In the genomic region with DNA sequence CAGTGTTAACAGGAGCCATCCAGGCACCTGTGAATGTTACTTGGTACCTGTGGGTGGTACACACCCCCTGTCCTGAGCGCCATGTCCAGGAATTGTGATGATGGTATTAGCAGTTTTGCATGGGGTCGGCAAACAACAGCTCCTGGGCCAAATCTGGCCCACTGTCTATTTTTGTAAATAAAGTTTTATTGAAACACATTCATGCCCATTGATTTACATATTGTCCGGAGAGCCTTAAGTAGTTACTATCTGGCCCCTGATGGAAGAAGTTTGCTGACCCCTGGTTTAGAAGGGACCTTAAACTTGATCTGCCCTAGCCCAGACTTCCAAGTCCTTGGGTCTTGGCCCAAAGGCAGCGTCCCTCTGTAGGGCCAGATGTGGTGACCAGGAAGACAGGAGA, we compare ENCODE assay signal across 23 cellular contexts. TPM values are rescaled to one million over a fixed set of nuclear protein-coding genes. Genes with fewer than 3 reads are reported as not detected.
DNase-seq lines count a peak whose midpoint lies in the region; ATAC-seq, FAIRE-seq and TF ChIP-seq lines count a peak whose summit lies in the region.
"Had no signal": no experiment of that assay in that cellular context is flagged by ENCODE, and none has a peak within 500 bp of the region (broad histone marks: within the 10 kb centered on the region; RNA-seq: fewer than 3 reads in every experiment).

No MANE protein-coding gene starts in this region.

- H3K4me1 ChIP-seq in H1 (replicated peaks in 1 of 4; ENCODE audit: control insufficient read depth in 3 of 4, insufficient read depth in 4 of 4, low read length in 3 of 4) (peaks cover 3 to 18% (median 8%) of the 10 kb centered on the region in 4 experiments), suprapubic skin (peaks cover 49% of the 10 kb centered on the region)
- H3K4me1 ChIP-seq: left lung, parathyroid adenoma had no signal

- no peak overlapping the region for H2BK12ac ChIP-seq in H1 (ENCODE audit: low read depth, low read length)

- H2BK15ac ChIP-seq in H1 (ENCODE audit: low read length): no peak overlapping the region

- TF ChIP-seq EP300 in H1 (IDR thresholded peaks at IDR 0.05; ENCODE audit: borderline replicate concordance in 1 of 2, low read depth in 2 of 2, low read length in 2 of 2) (no peak), suprapubic skin (IDR thresholded peaks at IDR 0.05) (no peak)

- no peak overlapping the region for H3K4ac ChIP-seq in H1 (replicated peaks; ENCODE audit: insufficient read length, low read depth, low read length)

- H3K4me2 ChIP-seq in H1 (ENCODE audit: insufficient read depth in 1 of 2, low read depth in 2 of 2, low read length in 2 of 2): no peak overlapping the region

- TF ChIP-seq RAD21 in H1 (IDR thresholded peaks at IDR 0.05 in 1 of 2, conservative IDR thresholded peaks at IDR 0.05 in 1 of 2; ENCODE audit: low read depth in 2 of 2, low read length in 2 of 2): no peak

- peaks cover 3% of the 10 kb centered on the region for H3K27me3 Mint-ChIP-seq in nephron progenitor cell (ENCODE audit: low read depth, poor library complexity)
- H3K27me3 Mint-ChIP-seq: activated CD8-positive, alpha-beta T cell treated with anti-CD3 and anti-CD28 coated beads for 36 hours had no signal

- no peak overlapping the region for H2BK5ac ChIP-seq in H1 (ENCODE audit: low read depth, low read length)

- no peak overlapping the region for H2AFZ ChIP-seq in H1 (ENCODE audit: low read length)
- H2AFZ ChIP-seq: parathyroid adenoma had no signal

- H4K8ac ChIP-seq in H1 (ENCODE audit: extremely low read depth, insufficient read depth, low read length): no peak overlapping the region

- H3K4me3 Mint-ChIP-seq in nephron progenitor cell: peak overlapping the region; percentile 12
- H3K4me3 Mint-ChIP-seq: activated CD8-positive, alpha-beta T cell treated with anti-CD3 and anti-CD28 coated beads for 36 hours; endodermal cell; natural killer cell had no signal

- DNase-seq in RWPE1 (ENCODE audit: low spot score): no peak
- DNase-seq in H1 (ENCODE audit: low read depth in 1 of 2, low spot score in 2 of 2): no peak
- DNase-seq in nephron progenitor cell: no peak
- DNase-seq in suprapubic skin (ENCODE audit: low spot score in 2 of 2): no peak
- no peak for DNase-seq in AG08395 (ENCODE audit: low spot score)
- DNase-seq in activated CD4-positive, alpha-beta T cell treated with anti-CD3 and anti-CD28 coated beads, Interleukin-2, amount 50 U/mL, for 1 hour: no peak
- DNase-seq: activated CD4-positive, CD25-positive, alpha-beta regulatory T cell treated with anti-CD3 and anti-CD28 coated beads, Interleukin-2, amount 50 U/mL, for 72 hours; activated CD8-positive, alpha-beta T cell treated with anti-CD3 and anti-CD28 coated beads for 36 hours; anterior cingulate cortex; DMS53; endodermal cell; natural killer cell; NCI-H1417 treated with DMSO at 0.1 percent for 48 hours; stimulated activated CD4-positive, alpha-beta T cell treated with anti-CD3 and anti-CD28 coated beads, Interleukin-15, amount 100 ng/mL, for 24 hours; stimulated activated naive CD8-positive, alpha-beta T cell treated with anti-CD3 and anti-CD28 coated beads, Interleukin-15, Interleukin-2, amounts not matched to agents 100 U/mL and 50 U/mL, for 24 hours; thyroid gland had no signal

- H3K79me1 ChIP-seq in H1 (ENCODE audit: low read depth, low read length): no peaks in the 10 kb centered on the region

- H3K56ac ChIP-seq in H1 (replicated peaks; ENCODE audit: insufficient read length, low read depth, low read length): no peak overlapping the region

- peak overlapping the region; percentile 61 for H3K27ac Mint-ChIP-seq in nephron progenitor cell
- H3K27ac Mint-ChIP-seq: activated CD8-positive, alpha-beta T cell treated with anti-CD3 and anti-CD28 coated beads for 36 hours; natural killer cell had no signal

- POLR2A ChIA-PET in RWPE1 (lab: Yijun Ruan, JAX; ENCODE audit: low non-redundant PET) (no interaction called here), H1 (lab: Charles Lee; ENCODE audit: partially characterized antibody) (interaction anchor here (1.0 to 1.2 kb wide), 2 partner anchors 12 to 16 kb away, joined by 3 read pairs; no protein-coding TSS in a partner anchor)

- peaks cover 78% of the 10 kb centered on the region for H3K4me1 Mint-ChIP-seq in nephron progenitor cell
- H3K4me1 Mint-ChIP-seq: natural killer cell had no signal

- no peaks in the 10 kb centered on the region for H3K79me2 ChIP-seq in H1 (ENCODE audit: control insufficient read depth in 1 of 2, insufficient read depth in 2 of 2, low read length in 2 of 2)

- H3K27ac ChIP-seq in RWPE1 (peak overlapping the region; percentile 77), H1 (ENCODE audit: low read depth, low read length) (no peak overlapping the region), suprapubic skin (peak overlapping the region; percentile 48)
- H3K27ac ChIP-seq: BLaER1, left lung, parathyroid adenoma, SK-N-MC, thyroid gland had no signal

- no peaks in the 10 kb centered on the region for H3K36me3 ChIP-seq in H1 (ENCODE audit: control insufficient read depth in 2 of 4, insufficient read depth in 4 of 4, low read length in 3 of 4)
- peaks cover 9% of the 10 kb centered on the region for H3K36me3 ChIP-seq in suprapubic skin

- no peak overlapping the region for H4K5ac ChIP-seq in H1 (ENCODE audit: insufficient read length, low read depth, low read length)

- peaks cover 6% of the 10 kb centered on the region for H3K36me3 Mint-ChIP-seq in nephron progenitor cell (ENCODE audit: low read depth)
- H3K36me3 Mint-ChIP-seq: activated naive CD4-positive, alpha-beta T cell treated with anti-CD3 and anti-CD28 coated beads, Interleukin-2, amount 50 U/mL, for 72 hours; natural killer cell had no signal

- 89% methylated on average over 4 of the region's 4 CpGs; no CpG with 5 or more reads in 1 of the 2 experiments for WGBS in H1 (ENCODE audit: extremely low coverage in 1 of 2, insufficient coverage in 1 of 2, insufficient read length in 1 of 2, insufficient replicate concordance in 2 of 2, low coverage in 1 of 2, low lambda C conversion rate in 2 of 2, missing lambda C conversion rate in 1 of 2), 2 experiments
- 90% methylated on average over 4 of the region's 4 CpGs for WGBS in suprapubic skin

- H3K9me3 ChIP-seq in H1 (ENCODE audit: insufficient read depth in 2 of 2, low read depth in 1 of 2, low read length in 1 of 2): no peaks in the 10 kb centered on the region
- H3K9me3 ChIP-seq in suprapubic skin: no peaks in the 10 kb centered on the region
- H3K9me3 ChIP-seq: left lung, thyroid gland had no signal

- CTCF ChIA-PET in RWPE1 (lab: Yijun Ruan, JAX) (no interaction called here), H1 (lab: Charles Lee; ENCODE audit: partially characterized antibody) (interaction anchor here (0.9 to 1.4 kb wide), 3 partner anchors 28 to 84 kb away, joined by 3 to 4 read pairs (median 3); no protein-coding TSS in a partner anchor)

- H3K27me3 ChIP-seq in H1 (replicated peaks in 1 of 4; ENCODE audit: control insufficient read depth in 3 of 4, extremely low read depth in 1 of 4, insufficient read depth in 3 of 4, low read length in 3 of 4) (no peaks in the 10 kb centered on the region), suprapubic skin (no peaks in the 10 kb centered on the region)
- H3K27me3 ChIP-seq: BLaER1, left lung, thyroid gland had no signal

- H3K9ac ChIP-seq in H1 (replicated peaks in 1 of 4; ENCODE audit: extremely low read depth in 1 of 4, low read depth in 3 of 4, low read length in 3 of 4): no peak overlapping the region
- H3K9ac ChIP-seq: BLaER1, parathyroid adenoma had no signal

- H3K18ac ChIP-seq in H1 (ENCODE audit: extremely low read depth, low read length): no peak overlapping the region

- no peak overlapping the region for H3K23ac ChIP-seq in H1 (ENCODE audit: insufficient read length)

- no peaks in the 10 kb centered on the region; the same call in 1 of the 2 replicates for H3K23me2 ChIP-seq in H1 (ENCODE audit: low read depth, low read length)

- peaks cover 0 to 4% of the 10 kb centered on the region in 2 experiments for H4K20me1 ChIP-seq in H1 (replicated peaks in 1 of 2; ENCODE audit: control insufficient read depth in 1 of 2, insufficient read depth in 2 of 2, low read length in 2 of 2)

- no peak overlapping the region for H4K91ac ChIP-seq in H1 (replicated peaks; ENCODE audit: insufficient read length, low read length)

- FAIRE-seq in H1 (lab: Jason Lieb, UNC): no peak
- FAIRE-seq: G401.6 had no signal

- ATAC-seq in GM19452 (IDR thresholded peaks at IDR 0.05; ENCODE audit: unreplicated experiment): no peak
- ATAC-seq: activated CD8-positive, alpha-beta T cell treated with anti-CD3 and anti-CD28 coated beads for 36 hours; stimulated activated naive CD8-positive, alpha-beta T cell treated with anti-CD3 and anti-CD28 coated beads, Interleukin-15, Interleukin-2, amounts not matched to agents 100 U/mL and 50 U/mL, for 24 hours had no signal

- H3K14ac ChIP-seq in H1 (ENCODE audit: insufficient read length): no peak overlapping the region

- no peak for TF ChIP-seq CTCF in RWPE1 (conservative IDR thresholded peaks at IDR 0.05; ENCODE audit: low read depth)
- no peak for TF ChIP-seq CTCF in H1 (IDR thresholded peaks at IDR 0.05; ENCODE audit: control extremely low read depth in 1 of 3, insufficient read depth in 1 of 3, low read depth in 1 of 3, low read length in 3 of 3)
- no peak for TF ChIP-seq CTCF in nephron progenitor cell (IDR thresholded peaks at IDR 0.05)
- TF ChIP-seq CTCF in suprapubic skin (IDR thresholded peaks at IDR 0.05): no peak

- peak overlapping the region; percentile 5 for H2AK5ac ChIP-seq in H1 (ENCODE audit: low read depth, low read length)

- H3K4me3 ChIP-seq in H1 (ENCODE audit: extremely low read depth in 1 of 4, insufficient read depth in 2 of 4, low read depth in 3 of 4, low read length in 4 of 4) (no peak overlapping the region), suprapubic skin (no peak overlapping the region)
- H3K4me3 ChIP-seq: BLaER1, left lung, SK-N-MC, thyroid gland had no signal

- TF ChIP-seq POLR2A in H1 (IDR thresholded peaks at IDR 0.05; ENCODE audit: control extremely low read depth in 1 of 2, low read depth in 2 of 2, low read length in 2 of 2) (no peak), suprapubic skin (IDR thresholded peaks at IDR 0.05) (no peak)

- no peak overlapping the region for H2BK20ac ChIP-seq in H1 (ENCODE audit: low read length)

- H2BK120ac ChIP-seq in H1 (replicated peaks; ENCODE audit: low read depth, low read length): no peak overlapping the region

- no peaks in the 10 kb centered on the region for H3K9me3 Mint-ChIP-seq in nephron progenitor cell
- H3K9me3 Mint-ChIP-seq: activated CD8-positive, alpha-beta T cell treated with anti-CD3 and anti-CD28 coated beads for 36 hours; activated naive CD4-positive, alpha-beta T cell treated with anti-CD3 and anti-CD28 coated beads, Interleukin-2, amount 50 U/mL, for 72 hours; endodermal cell; natural killer cell had no signal

RNA-seq across cellular contexts. Expression of a gene that starts 58.3 kb away (rescaled TPM):
- total RNA-seq in H1 (2021; fragmentation: NEBNext Ultra II Directional; extraction: Animal tissue kit (Norgen Biotek cat#: 25700)): 4.0 and 5.3 TPM in 2 replicates
- 6.4 and 8.2 TPM in 2 replicates for polyA plus RNA-seq in H1 (2011; rRNA removed)
- polyA plus RNA-seq in H1 (2011; cell fraction: cytosol; rRNA removed): 5.0 TPM
- polyA plus RNA-seq in H1 (2011; cell fraction: nucleus; rRNA removed): 5.0 TPM
- polyA plus RNA-seq in H1 (2012, experiment 1 of 2): 3.3 to 5.5 TPM (median 4.1 TPM) in 4 replicates
- 4.3 TPM for polyA plus RNA-seq in H1 (2012, experiment 2 of 2)
- 2.6 TPM for polyA plus RNA-seq in H1 (2013, experiment 1 of 2)
- polyA plus RNA-seq in H1 (2013, experiment 2 of 2): 2.9 TPM
- 5.3 and 7.5 TPM in 2 replicates for polyA minus RNA-seq in H1 (2011; rRNA and poly(A)+ RNA removed)
- polyA minus RNA-seq in H1 (2011; cell fraction: cytosol; rRNA and poly(A)+ RNA removed): 4.0 TPM
- polyA minus RNA-seq in H1 (2011; cell fraction: nucleus; rRNA and poly(A)+ RNA removed): 2.9 TPM
- total RNA-seq in suprapubic skin: 10 to 100 TPM; 28.3 to 49.2 (median 42.1) TPM
